Comparison of ENCODE assay signal across 20 cellular contexts in genomic region chrX:114037515-114037914, GRCh38.
"Had no signal": no experiment of that assay in that cellular context is flagged by ENCODE, and none has a peak within 500 bp of the region (broad histone marks: within the 10 kb centered on the region; RNA-seq: fewer than 3 reads in every experiment).

No MANE protein-coding gene starts in this region.

- H3K27ac ChIP-seq: gastrocnemius medialis, pancreas, testis, tibial nerve, upper lobe of right lung, vagina had no signal

- H3K27me3 Mint-ChIP-seq: stimulated activated memory B cell treated with anti-CD40 and anti-IgM and Interleukin-4, amounts not matched to agents 10 μg/mL and 1 μg/mL and 100 μg/mL, for 72 hours; stimulated activated naive CD8-positive, alpha-beta T cell treated with anti-CD3 and anti-CD28 coated beads, Interleukin-15, Interleukin-2, amounts not matched to agents 100 ng/mL and 50 ng/mL, for 24 hours had no signal

- H3K27ac Mint-ChIP-seq: natural killer cell treated with Interleukin-12 subunit alpha and Interleukin-12 subunit beta and Interleukin-15 and Interleukin-18, amount 100 ng/mL, for 72 hours; neural progenitor cell; progenitor cell of endocrine pancreas; stimulated activated memory B cell treated with anti-CD40 and anti-IgM and Interleukin-4, amounts not matched to agents 10 μg/mL and 1 μg/mL and 100 μg/mL, for 72 hours; stimulated activated naive CD8-positive, alpha-beta T cell treated with anti-CD3 and anti-CD28 coated beads, Interleukin-15, Interleukin-2, amounts not matched to agents 100 ng/mL and 50 ng/mL, for 24 hours had no signal

- H3K4me1 Mint-ChIP-seq: neural progenitor cell; stimulated activated memory B cell treated with anti-CD40 and anti-IgM and Interleukin-4, amounts not matched to agents 10 μg/mL and 1 μg/mL and 100 μg/mL, for 72 hours had no signal

- H3K27me3 ChIP-seq: gastrocnemius medialis, neural progenitor cell, testis, upper lobe of right lung, vagina had no signal

- H3K4me3 Mint-ChIP-seq: natural killer cell treated with Interleukin-12 subunit alpha and Interleukin-12 subunit beta and Interleukin-15 and Interleukin-18, amount 100 ng/mL, for 72 hours; neural progenitor cell; stimulated activated memory B cell treated with anti-CD40 and anti-IgM and Interleukin-4, amounts not matched to agents 10 μg/mL and 1 μg/mL and 100 μg/mL, for 72 hours; stimulated activated naive CD8-positive, alpha-beta T cell treated with anti-CD3 and anti-CD28 coated beads, Interleukin-15, Interleukin-2, amounts not matched to agents 100 ng/mL and 50 ng/mL, for 24 hours had no signal

- H3K4me3 ChIP-seq: gastrocnemius medialis, neural progenitor cell, pancreas, testis, tibial nerve, upper lobe of right lung, vagina had no signal

- H3K9me3 ChIP-seq: gastrocnemius medialis, pancreas, testis, tibial nerve, upper lobe of right lung, vagina had no signal

- ATAC-seq: esophagus mucosa; gastrocnemius medialis; left lobe of liver; natural killer cell treated with Interleukin-12 subunit alpha and Interleukin-12 subunit beta and Interleukin-15 and Interleukin-18, amount 100 ng/mL, for 72 hours; pancreas; right cardiac atrium; stimulated activated memory B cell treated with anti-CD40 and anti-IgM and Interleukin-4, amounts not matched to agents 10 μg/mL and 1 μg/mL and 100 μg/mL, for 72 hours; upper lobe of right lung had no signal

- H3K36me3 ChIP-seq: gastrocnemius medialis, neural progenitor cell, pancreas, tibial nerve, upper lobe of right lung, vagina had no signal

- H3K9me3 Mint-ChIP-seq: natural killer cell treated with Interleukin-12 subunit alpha and Interleukin-12 subunit beta and Interleukin-15 and Interleukin-18, amount 100 ng/mL, for 72 hours; stimulated activated naive CD8-positive, alpha-beta T cell treated with anti-CD3 and anti-CD28 coated beads, Interleukin-15, Interleukin-2, amounts not matched to agents 100 ng/mL and 50 ng/mL, for 24 hours had no signal

- H3K36me3 Mint-ChIP-seq: natural killer cell treated with Interleukin-12 subunit alpha and Interleukin-12 subunit beta and Interleukin-15 and Interleukin-18, amount 100 ng/mL, for 72 hours; neural progenitor cell; stimulated activated memory B cell treated with anti-CD40 and anti-IgM and Interleukin-4, amounts not matched to agents 10 μg/mL and 1 μg/mL and 100 μg/mL, for 72 hours had no signal

- DNase-seq: cerebellar nuclear complex; dermis blood vessel endothelial cell; gastrocnemius medialis; islet precursor cell; mammary epithelial cell; occipital lobe; pancreas; right cardiac atrium; stimulated activated CD4-positive, alpha-beta T cell treated with anti-CD3 and anti-CD28 coated beads, Interleukin-4, amount 100 ng/mL, for 24 hours; testis; upper lobe of right lung had no signal

- H2AFZ ChIP-seq: neural progenitor cell had no signal

- H3K4me2 ChIP-seq: neural progenitor cell had no signal

- H3K4me1 ChIP-seq: gastrocnemius medialis, pancreas, testis, tibial nerve, upper lobe of right lung, vagina had no signal

- H3K9ac ChIP-seq: neural progenitor cell had no signal
